Comparison of ENCODE assay signal across 9 cellular contexts in genomic region chr6:150142304-150142656, GRCh38.
DNase-seq lines count a peak whose midpoint lies in the region; ATAC-seq and TF ChIP-seq lines count a peak whose summit lies in the region.
"Had no signal": no experiment of that assay in that cellular context is flagged by ENCODE, and none has a peak within 500 bp of the region (broad histone marks: within the 10 kb centered on the region; RNA-seq: fewer than 3 reads in every experiment).

No MANE protein-coding gene starts in this region.

- peaks cover 71% of the 10 kb centered on the region for H3K27me3 Mint-ChIP-seq in activated naive CD8-positive, alpha-beta T cell treated with anti-CD3 and anti-CD28 coated beads, Interleukin-2, amount 50 U/mL, for 24 hours
- H3K27me3 Mint-ChIP-seq in stimulated activated naive B cell treated with anti-CD40 and anti-IgM and Interleukin-4, amounts not matched to agents 10 μg/mL and 1 μg/mL and 100 μg/mL, for 72 hours = peaks cover 27 to 55% of the 10 kb centered on the region in 2 donors

- peaks cover 18% of the 10 kb centered on the region for H3K4me1 Mint-ChIP-seq in activated naive CD8-positive, alpha-beta T cell treated with anti-CD3 and anti-CD28 coated beads, Interleukin-2, amount 50 U/mL, for 24 hours
- H3K4me1 Mint-ChIP-seq in stimulated activated naive B cell treated with anti-CD40 and anti-IgM and Interleukin-4, amounts not matched to agents 10 μg/mL and 1 μg/mL and 100 μg/mL, for 72 hours = peaks cover 20 to 37% of the 10 kb centered on the region in 2 donors

- H3K9me3 Mint-ChIP-seq in activated naive CD8-positive, alpha-beta T cell treated with anti-CD3 and anti-CD28 coated beads, Interleukin-2, amount 50 U/mL, for 24 hours = peaks cover 7% of the 10 kb centered on the region
- H3K9me3 Mint-ChIP-seq in stimulated activated naive B cell treated with anti-CD40 and anti-IgM and Interleukin-4, amounts not matched to agents 10 μg/mL and 1 μg/mL and 100 μg/mL, for 72 hours = peaks cover 12 to 16% of the 10 kb centered on the region in 2 donors

- H3K9me3 ChIP-seq in iPS-15b (ENCODE audit: control insufficient read depth, insufficient read depth, low read length) = no peaks in the 10 kb centered on the region

- no peak overlapping the region for H3K9ac ChIP-seq in iPS-15b (ENCODE audit: low read depth, low read length)

- H3K4me3 Mint-ChIP-seq in activated naive CD8-positive, alpha-beta T cell treated with anti-CD3 and anti-CD28 coated beads, Interleukin-2, amount 50 U/mL, for 24 hours = peak overlapping the region; percentile 57
- H3K4me3 Mint-ChIP-seq in stimulated activated naive B cell treated with anti-CD40 and anti-IgM and Interleukin-4, amounts not matched to agents 10 μg/mL and 1 μg/mL and 100 μg/mL, for 72 hours = peak overlapping the region; percentile 72 to 77

- no peaks in the 10 kb centered on the region for H3K36me3 Mint-ChIP-seq in activated naive CD8-positive, alpha-beta T cell treated with anti-CD3 and anti-CD28 coated beads, Interleukin-2, amount 50 U/mL, for 24 hours (ENCODE audit: low read depth)
- H3K36me3 Mint-ChIP-seq in stimulated activated naive B cell treated with anti-CD40 and anti-IgM and Interleukin-4, amounts not matched to agents 10 μg/mL and 1 μg/mL and 100 μg/mL, for 72 hours = peaks cover 3 to 4% of the 10 kb centered on the region in 2 donors

- DNase-seq in 8988T (peak; percentile 32), HFF-Myc (ENCODE audit: extremely low read depth, low read depth) (no peak), COLO668 (lab: John Stamatoyannopoulos, UW; ENCODE audit: unreplicated experiment) (no peak)
- DNase-seq in activated naive CD8-positive, alpha-beta T cell treated with anti-CD3 and anti-CD28 coated beads, Interleukin-2, amount 50 U/mL, for 24 hours = no peak
- DNase-seq in stimulated activated naive B cell treated with anti-CD40 and anti-IgM and Interleukin-4, amounts not matched to agents 10 μg/mL and 1 μg/mL and 100 μg/mL, for 72 hours = no peak
- DNase-seq in stimulated activated naive CD4-positive, alpha-beta T cell treated with Interleukin-2 at 50 U/mL for 16 hours (lab: John Stamatoyannopoulos, UW) = no peak
- no peak for DNase-seq in stimulated activated CD4-positive, alpha-beta T cell treated with anti-CD3 and anti-CD28 coated beads, Interleukin-2, amount 100 ng/mL, for 24 hours

- TF ChIP-seq CTCF in HFF-Myc (IDR thresholded peaks at IDR 0.05; ENCODE audit: low read depth, low read length, missing control alignments) = no peak

- no peaks in the 10 kb centered on the region for H3K36me3 ChIP-seq in iPS-15b (ENCODE audit: control insufficient read depth, insufficient read depth, low read length)

- ATAC-seq in activated naive CD8-positive, alpha-beta T cell treated with anti-CD3 and anti-CD28 coated beads, Interleukin-2, amount 50 U/mL, for 24 hours = no peak
- no peak for ATAC-seq in stimulated activated naive B cell treated with anti-CD40 and anti-IgM and Interleukin-4, amounts not matched to agents 10 μg/mL and 1 μg/mL and 100 μg/mL, for 72 hours (replicated peaks)

- no peak overlapping the region for H3K27ac Mint-ChIP-seq in activated naive CD8-positive, alpha-beta T cell treated with anti-CD3 and anti-CD28 coated beads, Interleukin-2, amount 50 U/mL, for 24 hours
- H3K27ac Mint-ChIP-seq in stimulated activated naive B cell treated with anti-CD40 and anti-IgM and Interleukin-4, amounts not matched to agents 10 μg/mL and 1 μg/mL and 100 μg/mL, for 72 hours = no peak overlapping the region

- peak overlapping the region; percentile 25 for H3K4me3 ChIP-seq in HFF-Myc (replicated peaks; ENCODE audit: low read depth, low read length)
- peak overlapping the region; percentile 53 for H3K4me3 ChIP-seq in iPS-15b (ENCODE audit: low read depth, low read length)
- H3K4me3 ChIP-seq: GM12878 had no signal

- H3K27me3 ChIP-seq in iPS-15b (ENCODE audit: control insufficient read depth, insufficient read depth, low read length) = peaks cover 67% of the 10 kb centered on the region

- H3K4me1 ChIP-seq in iPS-15b (ENCODE audit: control insufficient read depth, insufficient read depth, low read length) = no peaks in the 10 kb centered on the region
